24 cellular contexts compared by ENCODE assay signal in the genomic region with DNA sequence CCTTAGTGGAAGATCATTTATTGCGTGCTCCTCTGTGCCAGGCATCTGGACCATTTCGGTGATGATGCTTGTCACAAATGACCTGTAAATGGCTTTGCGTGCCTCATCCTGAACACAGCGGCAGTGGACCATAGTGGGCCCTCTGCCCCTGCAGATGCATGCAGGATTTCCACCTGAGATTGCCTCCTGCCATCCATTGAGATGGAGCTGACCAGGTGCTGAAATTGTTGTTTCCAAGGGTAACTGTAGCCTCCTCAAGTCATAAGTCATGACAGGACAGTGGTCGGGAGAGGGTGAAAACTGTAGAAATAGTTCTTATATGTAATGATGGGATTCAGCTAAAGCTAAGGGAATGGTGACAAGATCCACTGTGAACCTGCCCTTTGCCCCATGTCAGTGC. TPM values are rescaled to one million over a fixed set of nuclear protein-coding genes. Genes with fewer than 3 reads are reported as not detected.
"Had no signal": no experiment of that assay in that cellular context is flagged by ENCODE, and none has a peak within 500 bp of the region (broad histone marks: within the 10 kb centered on the region; RNA-seq: fewer than 3 reads in every experiment).

No MANE protein-coding gene starts in this region.

- H3K9ac ChIP-seq: KMS-11 had no signal

- H3K27me3 ChIP-seq: MG63 had no signal

- H3K9me3 ChIP-seq: MG63 had no signal

- H3K4me2 ChIP-seq: KMS-11 had no signal

- H3K27ac ChIP-seq: KMS-11 had no signal

- DNase-seq: activated B cell treated with CpG ODN at 0.5 μM for 24 hours; activated CD4-positive, alpha-beta T cell treated with anti-CD3 and anti-CD28 coated beads for 1 hour; activated CD4-positive, alpha-beta T cell treated with anti-CD3 and anti-CD28 coated beads, Interleukin-2, amount 10 ng/mL, durations not matched to agents 24 days and 14 days; activated CD4-positive, alpha-beta T cell treated with anti-CD3 and anti-CD28 coated beads, Interleukin-2, amount 50 U/mL, for 48 hours; activated gamma-delta T cell; activated naive CD4-positive, alpha-beta T cell treated with anti-CD3 and anti-CD28 coated beads, Interleukin-2, amount 10 ng/mL, durations not matched to agents 7 days and 5 days; activated naive CD8-positive, alpha-beta T cell treated with anti-CD3 and anti-CD28 coated beads for 36 hours; activated T-cell treated with anti-CD3 and anti-CD28 coated beads for 4 hours; activated T-cell treated with anti-CD3 and anti-CD28 coated beads, Interleukin-2, amount 50 U/mL, for 48 hours; anterior cingulate cortex; MG63; NCI-H1105 treated with DMSO at 0.1 percent for 48 hours; NCI-H1436 treated with DMSO at 0.1 percent for 48 hours; NCI-H187 treated with DMSO at 0.1 percent for 48 hours; NCI-H2081 treated with DMSO at 0.1 percent for 48 hours; NCI-H446; NCI-H524; PC-3; SHP77 treated with DMSO at 0.1 percent for 48 hours; T-helper 17 cell; T-helper 9 cell had no signal

- H3K36me3 ChIP-seq: MG63 had no signal

- FAIRE-seq: TTC549 had no signal

- ATAC-seq: activated T-helper 17 cell treated with anti-CD3 and anti-CD28 coated beads, Interleukin-2, amount 50 U/mL, for 72 hours; PC-3; T-helper 17 cell had no signal

- H3K4me3 ChIP-seq: MG63 had no signal

RNA-seq across cellular contexts. Expression of a gene that starts 35.5 kb away (rescaled TPM):
- total RNA-seq: activated B cell treated with CpG ODN at 0.5 μM for 24 hours; activated CD4-positive, alpha-beta T cell treated with anti-CD3 and anti-CD28 coated beads, Interleukin-2, amount 10 ng/mL, durations not matched to agents 24 days and 14 days; PC-3; T-helper 17 cell had no signal
